ENCODE assay signal across 8 cellular contexts in the genomic region with DNA sequence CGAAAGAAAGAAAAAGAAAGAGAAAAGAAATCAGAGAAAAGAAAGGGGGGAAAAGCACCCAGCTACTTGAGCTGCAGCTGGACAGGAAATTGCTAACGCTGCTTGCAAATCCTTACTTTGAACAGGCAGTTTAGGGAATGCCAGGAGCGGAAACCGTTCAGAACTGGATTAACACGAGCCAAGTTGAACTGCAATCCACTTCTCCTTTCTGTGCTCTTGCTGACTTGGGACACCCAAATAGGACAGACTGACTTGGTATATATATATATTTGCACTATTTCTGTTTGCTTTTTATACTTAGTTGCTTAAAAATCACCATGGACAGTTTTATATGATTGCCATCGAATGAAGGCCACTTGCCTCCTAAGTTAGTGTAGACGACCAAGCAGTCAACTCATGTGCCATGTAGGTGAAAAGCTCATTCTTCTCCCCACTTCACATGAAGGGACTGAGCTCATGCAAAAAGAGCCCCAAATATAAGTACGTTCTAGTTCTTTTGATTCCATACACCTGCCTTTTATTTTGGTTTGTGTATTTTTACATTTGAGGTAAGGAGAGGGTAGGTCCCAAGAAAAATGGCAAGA. TPM values are rescaled to one million over a fixed set of nuclear protein-coding genes. Genes with fewer than 3 reads are reported as not detected.
DNase-seq lines count a peak whose midpoint lies in the region; ATAC-seq and TF ChIP-seq lines count a peak whose summit lies in the region.

No MANE protein-coding gene starts in this region.

- H3K36me3 Mint-ChIP-seq in progenitor cell of endocrine pancreas (ENCODE audit: insufficient read depth): peaks cover 22% of the 10 kb centered on the region

- DNase-seq in NCI-H748 (lab: John Stamatoyannopoulos, UW; ENCODE audit: unreplicated experiment): peak; percentile 85
- DNase-seq in NCI-H748 treated with DMSO at 0.1 percent for 48 hours (lab: John Stamatoyannopoulos, UW): no peak
- DNase-seq in fibroblast of mammary gland (ENCODE audit: low read depth): peak; percentile 64
- DNase-seq in progenitor cell of endocrine pancreas (ENCODE audit: low spot score, unreplicated experiment): no peak
- no peak for DNase-seq in glomerular visceral epithelial cell (ENCODE audit: extremely low spot score)

- peak overlapping the region; percentile 80 for H3K27ac Mint-ChIP-seq in progenitor cell of endocrine pancreas

- H3K4me3 Mint-ChIP-seq in progenitor cell of endocrine pancreas (ENCODE audit: low read depth): peak overlapping the region; percentile 14

- no peaks in the 10 kb centered on the region for H3K9me3 Mint-ChIP-seq in progenitor cell of endocrine pancreas (ENCODE audit: low read depth)

- H3K4me1 Mint-ChIP-seq in progenitor cell of endocrine pancreas (ENCODE audit: low read depth): peaks cover 62% of the 10 kb centered on the region

- H3K4me3 ChIP-seq in SU-DHL-6 (ENCODE audit: insufficient read depth, low read length, poor library complexity, severe bottlenecking) (peak overlapping the region; percentile 9), fibroblast of mammary gland (ENCODE audit: control insufficient read depth, low read depth, low read length) (no peak overlapping the region)

- H4K20me1 ChIP-seq in SU-DHL-6 (ENCODE audit: low read depth, low read length): no peaks in the 10 kb centered on the region

- H3K4me2 ChIP-seq in SU-DHL-6 (ENCODE audit: low read depth, low read length, poor library complexity, severe bottlenecking): peak overlapping the region; percentile 53

- no peak overlapping the region for H2AFZ ChIP-seq in SU-DHL-6 (ENCODE audit: low read depth, low read length, severe bottlenecking)

- TF ChIP-seq CTCF in SU-DHL-6 (IDR thresholded peaks at IDR 0.05; ENCODE audit: insufficient read depth, low read length, poor library complexity, severe bottlenecking): no peak
- no peak for TF ChIP-seq CTCF in fibroblast of mammary gland (conservative IDR thresholded peaks at IDR 0.05; ENCODE audit: control insufficient read depth, insufficient read depth, low read depth, low read length)
- TF ChIP-seq CTCF in progenitor cell of endocrine pancreas (IDR thresholded peaks at IDR 0.05; ENCODE audit: unreplicated experiment): no peak

- H3K27ac ChIP-seq in SU-DHL-6 (ENCODE audit: low read depth, low read length): no peak overlapping the region

- no peak overlapping the region for H3K9ac ChIP-seq in SU-DHL-6 (ENCODE audit: low read length)

- ATAC-seq in HG03354 (IDR thresholded peaks at IDR 0.05; ENCODE audit: poor library complexity, severe bottlenecking, unreplicated experiment): peak; percentile 10
- ATAC-seq in GM19328 (IDR thresholded peaks at IDR 0.05; ENCODE audit: unreplicated experiment): no peak

- no peaks in the 10 kb centered on the region for H3K27me3 Mint-ChIP-seq in progenitor cell of endocrine pancreas

- H3K27me3 ChIP-seq in SU-DHL-6 (ENCODE audit: low read length): no peaks in the 10 kb centered on the region

- no peaks in the 10 kb centered on the region for H3K79me2 ChIP-seq in SU-DHL-6 (ENCODE audit: insufficient read depth, low read length)

- H3K36me3 ChIP-seq in SU-DHL-6 (ENCODE audit: low read length): no peaks in the 10 kb centered on the region

- H3K9me2 ChIP-seq in SU-DHL-6 (replicated peaks; ENCODE audit: insufficient read depth, low read length): no peaks in the 10 kb centered on the region

- no peaks in the 10 kb centered on the region for H3F3A ChIP-seq in SU-DHL-6 (ENCODE audit: insufficient read depth)

- H3K9me3 ChIP-seq in SU-DHL-6 (ENCODE audit: insufficient read depth, low read length): no peaks in the 10 kb centered on the region

RNA-seq across cellular contexts. Expression of a gene that starts 5.5 kb away (rescaled TPM):
- 80.1 and 85.8 TPM in 2 replicates for total RNA-seq in progenitor cell of endocrine pancreas

Comparison
In these comparisons a context has a peak if more than half of its experiments do, and no peak if none do; other contexts are left out.
1. DNase-seq: peak in NCI-H748 (single experiment) and fibroblast of mammary gland (single experiment); none in NCI-H748 treated with DMSO at 0.1 percent for 48 hours (single experiment), progenitor cell of endocrine pancreas (single experiment) and glomerular visceral epithelial cell (single experiment).